ENCODE assay signal across 1 cellular context in the genomic region with DNA sequence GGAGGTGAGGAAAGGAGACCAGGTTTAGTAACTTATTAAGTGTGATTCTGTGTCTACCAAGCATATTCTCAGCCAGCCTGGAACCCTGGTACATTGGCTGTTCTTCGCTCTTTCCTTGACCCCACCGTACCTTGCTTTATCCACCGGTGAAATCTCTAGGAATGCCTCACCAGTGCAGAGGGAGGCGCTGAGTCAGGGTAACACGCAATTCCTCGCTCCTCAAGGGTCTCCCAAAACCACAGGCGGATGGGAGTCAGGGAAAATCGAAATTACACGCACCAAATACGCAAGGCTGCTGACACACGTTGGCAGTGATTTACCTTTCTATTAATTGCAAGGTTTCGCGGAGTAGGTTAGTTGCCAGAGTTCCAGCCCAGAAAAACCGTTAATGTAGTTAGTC.
TF ChIP-seq lines count a peak whose summit lies in the region.

No MANE protein-coding gene starts in this region.

TF ChIP-seq in K562, 482 proteins besides CTCF, POLR2A, EP300 and RAD21:
- TF ChIP-seq MIER1 (IDR thresholded peaks at IDR 0.05; ENCODE audit: low read depth): no peak
- 0 out of 2 replicates have a peak, but pooled peaks have one; percentile 6 for TF ChIP-seq JUND (IDR thresholded peaks at IDR 0.05; ENCODE audit: borderline replicate concordance, low read depth, low read length)
- TF ChIP-seq JUND (tag; IDR thresholded peaks at IDR 0.05; ENCODE audit: borderline replicate concordance, low read depth, low read length): 0 out of 3 replicates have a peak, but pooled peaks have one; percentile 16
- 0 out of 4 replicates have a peak, but pooled peaks of 1 of the 2 experiments have one; percentile 5 for TF ChIP-seq KDM1A (IDR thresholded peaks at IDR 0.05)
- no peak for TF ChIP-seq POLR3G (IDR thresholded peaks at IDR 0.05; ENCODE audit: extremely low read depth, insufficient read length, insufficient replicate concordance)
- TF ChIP-seq C11orf30 (IDR thresholded peaks at IDR 0.05; ENCODE audit: low read depth): peak; percentile 39
- TF ChIP-seq, protein P1, sequence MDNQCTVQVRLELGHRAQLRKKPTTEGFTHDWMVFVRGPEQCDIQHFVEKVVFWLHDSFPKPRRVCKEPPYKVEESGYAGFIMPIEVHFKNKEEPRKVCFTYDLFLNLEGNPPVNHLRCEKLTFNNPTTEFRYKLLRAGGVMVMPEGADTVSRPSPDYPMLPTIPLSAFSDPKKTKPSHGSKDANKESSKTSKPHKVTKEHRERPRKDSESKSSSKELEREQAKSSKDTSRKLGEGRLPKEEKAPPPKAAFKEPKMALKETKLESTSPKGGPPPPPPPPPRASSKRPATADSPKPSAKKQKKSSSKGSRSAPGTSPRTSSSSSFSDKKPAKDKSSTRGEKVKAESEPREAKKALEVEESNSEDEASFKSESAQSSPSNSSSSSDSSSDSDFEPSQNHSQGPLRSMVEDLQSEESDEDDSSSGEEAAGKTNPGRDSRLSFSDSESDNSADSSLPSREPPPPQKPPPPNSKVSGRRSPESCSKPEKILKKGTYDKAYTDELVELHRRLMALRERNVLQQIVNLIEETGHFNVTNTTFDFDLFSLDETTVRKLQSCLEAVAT (IDR thresholded peaks at IDR 0.05): no peak
- 0 out of 2 replicates have a peak, but pooled peaks have one; percentile 24 for TF ChIP-seq FOSL1 (tag; conservative IDR thresholded peaks at IDR 0.05)
- 0 out of 2 replicates have a peak, but pooled peaks have one; percentile 16 for TF ChIP-seq ZNF316 (IDR thresholded peaks at IDR 0.05)
- TF ChIP-seq, protein P2, sequence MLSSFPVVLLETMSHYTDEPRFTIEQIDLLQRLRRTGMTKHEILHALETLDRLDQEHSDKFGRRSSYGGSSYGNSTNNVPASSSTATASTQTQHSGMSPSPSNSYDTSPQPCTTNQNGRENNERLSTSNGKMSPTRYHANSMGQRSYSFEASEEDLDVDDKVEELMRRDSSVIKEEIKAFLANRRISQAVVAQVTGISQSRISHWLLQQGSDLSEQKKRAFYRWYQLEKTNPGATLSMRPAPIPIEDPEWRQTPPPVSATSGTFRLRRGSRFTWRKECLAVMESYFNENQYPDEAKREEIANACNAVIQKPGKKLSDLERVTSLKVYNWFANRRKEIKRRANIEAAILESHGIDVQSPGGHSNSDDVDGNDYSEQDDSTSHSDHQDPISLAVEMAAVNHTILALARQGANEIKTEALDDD (IDR thresholded peaks at IDR 0.05): peak; percentile 27; the same call in 1 of the 2 replicates
- TF ChIP-seq, protein P3, sequence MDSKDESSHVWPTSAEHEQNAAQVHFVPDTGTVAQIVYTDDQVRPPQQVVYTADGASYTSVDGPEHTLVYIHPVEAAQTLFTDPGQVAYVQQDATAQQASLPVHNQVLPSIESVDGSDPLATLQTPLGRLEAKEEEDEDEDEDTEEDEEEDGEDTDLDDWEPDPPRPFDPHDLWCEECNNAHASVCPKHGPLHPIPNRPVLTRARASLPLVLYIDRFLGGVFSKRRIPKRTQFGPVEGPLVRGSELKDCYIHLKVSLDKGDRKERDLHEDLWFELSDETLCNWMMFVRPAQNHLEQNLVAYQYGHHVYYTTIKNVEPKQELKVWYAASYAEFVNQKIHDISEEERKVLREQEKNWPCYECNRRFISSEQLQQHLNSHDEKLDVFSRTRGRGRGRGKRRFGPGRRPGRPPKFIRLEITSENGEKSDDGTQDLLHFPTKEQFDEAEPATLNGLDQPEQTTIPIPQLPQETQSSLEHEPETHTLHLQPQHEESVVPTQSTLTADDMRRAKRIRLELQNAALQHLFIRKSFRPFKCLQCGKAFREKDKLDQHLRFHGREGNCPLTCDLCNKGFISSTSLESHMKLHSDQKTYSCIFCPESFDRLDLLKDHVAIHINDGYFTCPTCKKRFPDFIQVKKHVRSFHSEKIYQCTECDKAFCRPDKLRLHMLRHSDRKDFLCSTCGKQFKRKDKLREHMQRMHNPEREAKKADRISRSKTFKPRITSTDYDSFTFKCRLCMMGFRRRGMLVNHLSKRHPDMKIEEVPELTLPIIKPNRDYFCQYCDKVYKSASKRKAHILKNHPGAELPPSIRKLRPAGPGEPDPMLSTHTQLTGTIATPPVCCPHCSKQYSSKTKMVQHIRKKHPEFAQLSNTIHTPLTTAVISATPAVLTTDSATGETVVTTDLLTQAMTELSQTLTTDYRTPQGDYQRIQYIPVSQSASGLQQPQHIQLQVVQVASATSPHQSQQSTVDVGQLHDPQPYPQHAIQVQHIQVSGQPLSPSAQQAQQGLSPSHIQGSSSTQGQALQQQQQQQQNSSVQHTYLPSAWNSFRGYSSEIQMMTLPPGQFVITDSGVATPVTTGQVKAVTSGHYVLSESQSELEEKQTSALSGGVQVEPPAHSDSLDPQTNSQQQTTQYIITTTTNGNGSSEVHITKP (IDR thresholded peaks at IDR 0.05; ENCODE audit: partially characterized antibody): peak; percentile 8
- TF ChIP-seq ZNF282 (CRISPR knock-in tag; IDR thresholded peaks at IDR 0.05): 0 out of 2 replicates have a peak, but pooled peaks have one; percentile 1
- 0 out of 2 replicates have a peak, but pooled peaks have one; percentile 10 for TF ChIP-seq SMARCE1 (IDR thresholded peaks at IDR 0.05)
- 0 out of 2 replicates have a peak, but pooled peaks have one; percentile 12 for TF ChIP-seq ADNP (tag; IDR thresholded peaks at IDR 0.05)
